In the genomic region with DNA sequence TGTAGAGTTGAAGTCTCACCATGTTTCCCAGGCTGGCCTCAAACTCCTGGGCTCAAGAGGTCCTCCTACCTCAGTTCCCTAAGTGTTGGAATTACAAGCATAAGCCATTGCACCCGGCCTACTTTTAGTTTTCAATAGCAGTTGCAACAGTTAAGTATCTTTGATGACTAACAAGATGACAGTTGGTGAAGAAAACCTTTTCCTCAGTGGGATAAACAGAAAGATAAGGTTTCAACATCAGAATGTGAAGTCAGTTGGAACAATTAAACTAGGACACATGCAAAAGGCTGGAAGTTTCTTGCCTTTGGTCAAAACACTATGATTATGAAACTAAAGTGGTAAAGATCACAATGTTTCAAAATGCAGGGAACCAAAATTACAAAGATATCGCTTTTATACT, we compare ENCODE assay signal across 9 cellular contexts.
DNase-seq lines count a peak whose midpoint lies in the region; ATAC-seq, FAIRE-seq and TF ChIP-seq lines count a peak whose summit lies in the region.
"Had no signal": no experiment of that assay in that cellular context is flagged by ENCODE, and none has a peak within 500 bp of the region (broad histone marks: within the 10 kb centered on the region; RNA-seq: fewer than 3 reads in every experiment).

No MANE protein-coding gene starts in this region.

- peak overlapping the region; percentile 69 for H3K4me2 ChIP-seq in GM23248 (ENCODE audit: unreplicated experiment)

- peaks cover 28% of the 10 kb centered on the region for H3F3A ChIP-seq in GM23248 (ENCODE audit: insufficient read depth)

- H3K36me3 Mint-ChIP-seq in natural killer cell treated with Interleukin-12 subunit alpha and Interleukin-12 subunit beta and Interleukin-15 and Interleukin-18, amount 100 ng/mL, for 72 hours, result no peaks in the 10 kb centered on the region
- H3K36me3 Mint-ChIP-seq: WTC11 had no signal

- peak; percentile 60 for FAIRE-seq in RCC 7860 (lab: Jason Lieb, UNC)

- no peaks in the 10 kb centered on the region for H4K20me1 ChIP-seq in GM23248 (ENCODE audit: insufficient read depth)

- H3K27ac ChIP-seq in GM23248 (peak overlapping the region; percentile 50), suprapubic skin (peak overlapping the region; percentile 64)

- no peaks in the 10 kb centered on the region for H3K27me3 Mint-ChIP-seq in natural killer cell treated with Interleukin-12 subunit alpha and Interleukin-12 subunit beta and Interleukin-15 and Interleukin-18, amount 100 ng/mL, for 72 hours

- no peak overlapping the region for H3K27ac Mint-ChIP-seq in natural killer cell treated with Interleukin-12 subunit alpha and Interleukin-12 subunit beta and Interleukin-15 and Interleukin-18, amount 100 ng/mL, for 72 hours
- H3K27ac Mint-ChIP-seq: WTC11 had no signal

- 11 to 12% methylated on average over 2 of the region's 2 CpGs for WGBS in GM23248 (ENCODE audit: low coverage in 1 of 2, low lambda C conversion rate in 2 of 2, missing lambda C conversion rate in 2 of 2), 2 experiments
- 64% methylated on average over 2 of the region's 2 CpGs for WGBS in suprapubic skin

- H3K4me3 ChIP-seq in GM23248 (0 out of 2 replicates have a peak overlapping the region, but pooled peaks have one; percentile 31), fibroblast of villous mesenchyme (ENCODE audit: low read depth, low read length) (no peak overlapping the region), suprapubic skin (no peak overlapping the region)

- no peak for TF ChIP-seq CTCF in fibroblast of villous mesenchyme (IDR thresholded peaks at IDR 0.05; ENCODE audit: insufficient read depth, low read depth, low read length)
- TF ChIP-seq CTCF in suprapubic skin (IDR thresholded peaks at IDR 0.05), result no peak

- no peaks in the 10 kb centered on the region for H3K79me2 ChIP-seq in GM23248 (ENCODE audit: insufficient read depth)

- H3K4me1 ChIP-seq in GM23248 (ENCODE audit: insufficient read depth), result peaks cover 30% of the 10 kb centered on the region
- H3K4me1 ChIP-seq in suprapubic skin, result peaks cover 34% of the 10 kb centered on the region

- H3K27me3 ChIP-seq in GM23248 (replicated peaks; ENCODE audit: insufficient read depth) (no peaks in the 10 kb centered on the region), suprapubic skin (no peaks in the 10 kb centered on the region)

- H3K9me3 ChIP-seq in GM23248 (ENCODE audit: low read depth) (no peaks in the 10 kb centered on the region), suprapubic skin (no peaks in the 10 kb centered on the region)

- no peak overlapping the region for H3K4me3 Mint-ChIP-seq in natural killer cell treated with Interleukin-12 subunit alpha and Interleukin-12 subunit beta and Interleukin-15 and Interleukin-18, amount 100 ng/mL, for 72 hours
- H3K4me3 Mint-ChIP-seq: WTC11 had no signal

- no peaks in the 10 kb centered on the region for H3K4me1 Mint-ChIP-seq in natural killer cell treated with Interleukin-12 subunit alpha and Interleukin-12 subunit beta and Interleukin-15 and Interleukin-18, amount 100 ng/mL, for 72 hours (ENCODE audit: low read depth in 2 of 2)

- DNase-seq in GM23248 (peak; percentile 77), RCC 7860 (ENCODE audit: low spot score) (peak; percentile 55), fibroblast of villous mesenchyme (ENCODE audit: low read depth) (peak; percentile 97), suprapubic skin (ENCODE audit: low spot score in 2 of 2) (no peak), NCI-H128 (lab: John Stamatoyannopoulos, UW; ENCODE audit: unreplicated experiment) (no peak)
- no peak for DNase-seq in natural killer cell treated with Interleukin-12 subunit alpha and Interleukin-12 subunit beta and Interleukin-15 and Interleukin-18, amount 100 ng/mL, for 72 hours (ENCODE audit: low spot score)
- DNase-seq: cortex of kidney had no signal

- H3K36me3 ChIP-seq in GM23248 (ENCODE audit: low read depth) (no peaks in the 10 kb centered on the region), suprapubic skin (no peaks in the 10 kb centered on the region)

- no peak for TF ChIP-seq EP300 in suprapubic skin (IDR thresholded peaks at IDR 0.05)

- no peaks in the 10 kb centered on the region for H3K9me2 ChIP-seq in GM23248 (ENCODE audit: insufficient read depth)

- H3K9ac ChIP-seq in GM23248, result 0 out of 2 replicates have a peak overlapping the region, but pooled peaks have one; percentile 18

- in situ Hi-C loops in GM23248 (cut with MboI), result no loop called here

- 0 out of 2 replicates have a peak overlapping the region, but pooled peaks have one; percentile 24 for H2AFZ ChIP-seq in GM23248

- ATAC-seq in natural killer cell treated with Interleukin-12 subunit alpha and Interleukin-12 subunit beta and Interleukin-15 and Interleukin-18, amount 100 ng/mL, for 72 hours, result no peak
- ATAC-seq in GM19324 (IDR thresholded peaks at IDR 0.05; ENCODE audit: low FRiP score, unreplicated experiment), result no peak
- ATAC-seq: WTC11 had no signal

- TF ChIP-seq POLR2A in suprapubic skin (IDR thresholded peaks at IDR 0.05), result no peak

- no peaks in the 10 kb centered on the region for H3K9me3 Mint-ChIP-seq in natural killer cell treated with Interleukin-12 subunit alpha and Interleukin-12 subunit beta and Interleukin-15 and Interleukin-18, amount 100 ng/mL, for 72 hours

Comparison
In these comparisons a context has a peak if more than half of its experiments do, and no peak if none do; other contexts are left out.
1. DNase-seq: peak in GM23248 (single experiment), RCC 7860 (single experiment) and fibroblast of villous mesenchyme (single experiment); none in suprapubic skin (0 of 2), NCI-H128 (single experiment) and natural killer cell treated with Interleukin-12 subunit alpha and Interleukin-12 subunit beta and Interleukin-15 and Interleukin-18, amount 100 ng/mL, for 72 hours (single experiment).